ENCODE assay signal across 8 cellular contexts in the genomic region with DNA sequence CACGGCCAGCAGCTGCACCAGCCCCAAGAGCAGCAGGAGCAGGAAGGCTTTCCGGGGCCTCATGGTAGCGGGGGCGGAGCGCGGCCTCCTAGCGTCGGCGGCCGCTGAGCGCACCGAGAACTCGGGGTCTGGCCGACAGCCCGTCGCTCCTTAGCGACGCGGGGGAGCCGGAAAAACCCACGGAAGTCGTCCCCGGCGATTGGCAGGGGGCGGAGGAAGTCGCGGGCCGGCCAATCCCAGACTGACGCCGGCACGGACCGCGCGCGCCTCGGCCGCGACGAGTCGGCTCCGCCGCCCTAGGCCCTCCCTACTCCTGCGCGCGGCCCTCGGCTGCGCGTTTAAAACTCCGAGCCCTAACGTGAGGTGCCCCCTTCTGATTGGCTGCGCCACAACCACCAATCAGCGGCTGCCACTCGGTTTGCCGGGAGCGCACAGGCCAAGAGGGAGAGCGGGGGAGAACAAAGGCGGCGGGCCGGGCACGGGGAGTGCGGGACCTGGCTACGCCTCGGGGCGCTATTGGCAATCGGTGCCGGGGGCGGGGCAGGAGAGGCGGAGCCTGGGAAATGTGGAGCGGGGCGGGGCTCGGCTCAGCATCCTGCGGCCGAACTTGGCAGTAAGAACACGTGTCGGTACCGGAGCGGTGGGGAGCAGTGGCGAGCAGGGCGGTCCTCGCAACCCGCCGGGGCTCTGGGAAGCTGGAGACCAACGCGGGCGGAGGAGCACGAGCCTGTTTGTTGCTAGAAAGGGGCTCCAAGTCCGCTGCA. TPM values are rescaled to one million over a fixed set of nuclear protein-coding genes. Genes with fewer than 3 reads are reported as not detected.
DNase-seq lines count a peak whose midpoint lies in the region; ATAC-seq and TF ChIP-seq lines count a peak whose summit lies in the region.

A gene with protein sequence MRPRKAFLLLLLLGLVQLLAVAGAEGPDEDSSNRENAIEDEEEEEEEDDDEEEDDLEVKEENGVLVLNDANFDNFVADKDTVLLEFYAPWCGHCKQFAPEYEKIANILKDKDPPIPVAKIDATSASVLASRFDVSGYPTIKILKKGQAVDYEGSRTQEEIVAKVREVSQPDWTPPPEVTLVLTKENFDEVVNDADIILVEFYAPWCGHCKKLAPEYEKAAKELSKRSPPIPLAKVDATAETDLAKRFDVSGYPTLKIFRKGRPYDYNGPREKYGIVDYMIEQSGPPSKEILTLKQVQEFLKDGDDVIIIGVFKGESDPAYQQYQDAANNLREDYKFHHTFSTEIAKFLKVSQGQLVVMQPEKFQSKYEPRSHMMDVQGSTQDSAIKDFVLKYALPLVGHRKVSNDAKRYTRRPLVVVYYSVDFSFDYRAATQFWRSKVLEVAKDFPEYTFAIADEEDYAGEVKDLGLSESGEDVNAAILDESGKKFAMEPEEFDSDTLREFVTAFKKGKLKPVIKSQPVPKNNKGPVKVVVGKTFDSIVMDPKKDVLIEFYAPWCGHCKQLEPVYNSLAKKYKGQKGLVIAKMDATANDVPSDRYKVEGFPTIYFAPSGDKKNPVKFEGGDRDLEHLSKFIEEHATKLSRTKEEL (minus strand): TSS at position 160 of the 764 bp plus-strand sequence. CDS start 97 bp downstream, at position 63.

- H3K4me3 ChIP-seq in lung, result peak within 1 kb of the TSS; percentile 97

- H3K27ac ChIP-seq in lung (ENCODE audit: low read depth in 1 of 2, low read length in 1 of 2), result peak within 1 kb of the TSS; percentile 93 to 99

- DNase-seq in COLO829 (ENCODE audit: low spot score), result peak; percentile 99
- peak; percentile 86 for DNase-seq in HS-5 (ENCODE audit: low read depth)
- peak; percentile 100 for DNase-seq in NK-92 treated with Interleukin-12 subunit alpha and Interleukin-12 subunit beta, amount 100 ng/mL, for 24 hours (lab: John Stamatoyannopoulos, UW)
- DNase-seq in activated CD8-positive, alpha-beta memory T cell treated with anti-CD3 and anti-CD28 coated beads for 24 hours, result peak; percentile 100
- peak; percentile 99 for DNase-seq in effector CD8-positive, alpha-beta T cell (lab: John Stamatoyannopoulos, UW)
- DNase-seq in lung (ENCODE audit: low spot score), result peak; percentile 100
- peak; percentile 99 to 100 (median 99) for DNase-seq in stimulated activated CD4-positive, alpha-beta T cell treated with anti-CD3 and anti-CD28 coated beads, TNF-alpha, amount 100 ng/mL, for 4 hours (ENCODE audit: low read depth in 3 of 3)

- ATAC-seq in GM19468 (IDR thresholded peaks at IDR 0.05; ENCODE audit: extremely low read depth, unreplicated experiment), result peak; percentile 95
- peak; percentile 96 for ATAC-seq in lung (ENCODE audit: insufficient read depth, low FRiP score)

- peaks cover 0 to 4% of the 10 kb centered on the region in 2 donors for H3K36me3 ChIP-seq in lung (ENCODE audit: control insufficient read depth in 2 of 2, insufficient read depth in 2 of 2, low read length in 2 of 2)

- H3K4me1 ChIP-seq in lung (ENCODE audit: control insufficient read depth in 2 of 2, insufficient read depth in 2 of 2, low read length in 2 of 2), result peaks cover 5% of the 10 kb centered on the region in 2 donors

- no peaks in the 10 kb centered on the region for H3K9me3 ChIP-seq in lung (ENCODE audit: control insufficient read depth in 2 of 2, insufficient read depth in 1 of 2, low read length in 1 of 2)

- no peaks in the 10 kb centered on the region for H3K27me3 ChIP-seq in lung (ENCODE audit: control insufficient read depth, insufficient read depth)

- 0 to 1% methylated on average over 87 of the region's 87 CpGs for WGBS in lung, 2 donors

- TF ChIP-seq CTCF in lung (IDR thresholded peaks at IDR 0.05; ENCODE audit: control extremely low read depth, extremely low read depth), result no peak

RNA-seq across cellular contexts. Expression of the gene that starts here (rescaled TPM):
- total RNA-seq in lung, result 100 to 1,000 TPM in 1 of 2 donors, 10 to 100 TPM in 1; 90.6 to 213 TPM
- polyA plus RNA-seq in lung, result 100 to 1,000 TPM in 1 of 2 donors, 10 to 100 TPM in 1; 48.6 to 204 TPM

Comparison
In these comparisons a context has a peak if more than half of its experiments do, and no peak if none do; other contexts are left out.
1. Peak in every context shown above with its lines: DNase-seq, ATAC-seq, H3K4me3 ChIP-seq and H3K27ac ChIP-seq.